21 cellular contexts compared by ENCODE assay signal in genomic region chr20:12941025-12941424, GRCh38.
DNase-seq lines count a peak whose midpoint lies in the region; ATAC-seq, FAIRE-seq and TF ChIP-seq lines count a peak whose summit lies in the region.
"Had no signal": no experiment of that assay in that cellular context is flagged by ENCODE, and none has a peak within 500 bp of the region (broad histone marks: within the 10 kb centered on the region; RNA-seq: fewer than 3 reads in every experiment).

No MANE protein-coding gene starts in this region.

- H3K36me3 ChIP-seq in bronchial epithelial cell (ENCODE audit: control insufficient read depth, insufficient read depth, low read length), result no peaks in the 10 kb centered on the region
- H3K36me3 ChIP-seq: HAP-1, Peyer's patch, SJCRH30 had no signal

- H3K27me3 ChIP-seq in bronchial epithelial cell (ENCODE audit: control insufficient read depth, insufficient read depth, low read length), result no peaks in the 10 kb centered on the region
- H3K27me3 ChIP-seq: Peyer's patch had no signal

- H3K4me3 ChIP-seq in bronchial epithelial cell (ENCODE audit: low read depth, low read length) (no peak overlapping the region), fibroblast of mammary gland (ENCODE audit: control insufficient read depth, low read depth, low read length) (no peak overlapping the region), skeletal muscle cell (ENCODE audit: low read depth, low read length) (no peak overlapping the region)
- H3K4me3 ChIP-seq: GM23338, HAP-1, Peyer's patch, SJCRH30 had no signal

- peak; percentile 52 for DNase-seq in LHCN-M2 (ENCODE audit: low read depth)
- DNase-seq in bronchial epithelial cell (ENCODE audit: low read depth), result peak; percentile 89
- peak; percentile 53 for DNase-seq in fibroblast of mammary gland (ENCODE audit: low read depth)
- DNase-seq in skeletal muscle cell (ENCODE audit: low read depth), result peak; percentile 57
- no peak for DNase-seq in medulla oblongata (ENCODE audit: extremely low spot score)
- DNase-seq in GM19240 (ENCODE audit: insufficient read length, low spot score), result no peak
- DNase-seq: CD4-positive, CD25-positive, alpha-beta regulatory T cell; DMS79; Kasumi-1; MM.1S; NCI-H1048; NCI-H1436 treated with DMSO at 0.1 percent for 48 hours; NCI-H1930; NCI-H510A; NCI-H774; NK-92 treated with Interleukin-12 subunit alpha and Interleukin-12 subunit beta, amount 100 ng/mL, for 24 hours; Peyer's patch; SJCRH30 had no signal

- no peak for ATAC-seq in HG03521 (IDR thresholded peaks at IDR 0.05; ENCODE audit: unreplicated experiment)
- ATAC-seq: GM23338 had no signal

- no peak for FAIRE-seq in bronchial epithelial cell (lab: Jason Lieb, UNC)

- TF ChIP-seq CTCF in bronchial epithelial cell (IDR thresholded peaks at IDR 0.05; ENCODE audit: insufficient read depth, low read length, severe bottlenecking) (no peak), fibroblast of mammary gland (conservative IDR thresholded peaks at IDR 0.05; ENCODE audit: control insufficient read depth, insufficient read depth, low read depth, low read length) (no peak)

Comparison
In these comparisons a context has a peak if more than half of its experiments do, and no peak if none do; other contexts are left out.
1. DNase-seq: peak in LHCN-M2 (single experiment), bronchial epithelial cell (single experiment), fibroblast of mammary gland (single experiment) and skeletal muscle cell (single experiment); none in medulla oblongata (single experiment) and GM19240 (single experiment).